ENCODE assay signal across 8 cellular contexts in the genomic region with DNA sequence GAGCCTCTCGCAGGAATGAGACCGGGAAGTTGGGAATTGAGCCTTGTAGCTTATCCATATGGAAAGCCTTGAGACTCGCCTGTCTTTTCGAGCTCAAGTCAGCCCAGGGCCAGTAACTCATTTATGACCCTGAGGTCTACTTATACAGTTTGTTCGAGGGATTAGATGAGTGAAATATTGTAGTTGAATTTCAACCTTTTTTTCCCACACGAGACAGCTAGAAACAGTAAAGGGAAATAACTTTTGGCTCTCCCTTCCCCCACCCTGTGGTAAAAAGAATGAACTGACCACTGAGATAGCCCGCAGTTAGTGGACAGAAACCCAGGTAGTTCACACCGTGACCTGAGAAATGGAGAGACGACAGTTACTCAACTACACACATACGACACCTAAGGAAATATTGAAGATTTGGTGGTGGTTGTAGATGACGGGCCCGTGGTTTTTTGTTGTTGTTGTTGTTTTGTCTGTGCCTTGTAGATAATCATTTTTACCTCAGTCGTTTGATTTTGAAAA. TPM values are rescaled to one million over a fixed set of nuclear protein-coding genes. Genes with fewer than 3 reads are reported as not detected.
DNase-seq lines count a peak whose midpoint lies in the region; ATAC-seq and TF ChIP-seq lines count a peak whose summit lies in the region.

No MANE protein-coding gene starts in this region.

- no peaks in the 10 kb centered on the region for H3K9me3 Mint-ChIP-seq in endothelial cell (ENCODE audit: unreplicated experiment)
- H3K9me3 Mint-ChIP-seq in neural crest cell: no peaks in the 10 kb centered on the region

- no peak for ATAC-seq in GM19023 (IDR thresholded peaks at IDR 0.05; ENCODE audit: unreplicated experiment)

- peaks cover 12% of the 10 kb centered on the region for H3K4me1 Mint-ChIP-seq in endothelial cell (ENCODE audit: unreplicated experiment)
- H3K4me1 Mint-ChIP-seq in neural crest cell: peaks cover 41% of the 10 kb centered on the region

- no peak for TF ChIP-seq CTCF in endothelial cell (IDR thresholded peaks at IDR 0.05; ENCODE audit: unreplicated experiment)
- peak; percentile 42 for TF ChIP-seq CTCF in neural crest cell (conservative IDR thresholded peaks at IDR 0.05)

- H3K36me3 Mint-ChIP-seq in endothelial cell (ENCODE audit: low read depth, unreplicated experiment) (peaks cover 8% of the 10 kb centered on the region), neural crest cell (ENCODE audit: low read depth) (peaks cover 14% of the 10 kb centered on the region)

- H3K27ac Mint-ChIP-seq in endothelial cell (ENCODE audit: unreplicated experiment): peak overlapping the region; percentile 58
- H3K27ac Mint-ChIP-seq in neural crest cell (ENCODE audit: unreplicated experiment): peak overlapping the region; percentile 91

- H3K9ac ChIP-seq in SK-N-MC (ENCODE audit: insufficient read length): peak overlapping the region; percentile 96

- H3K27me3 Mint-ChIP-seq in endothelial cell (ENCODE audit: unreplicated experiment) (peaks cover under 1% of the 10 kb centered on the region), neural crest cell (ENCODE audit: low read depth) (no peaks in the 10 kb centered on the region)

- no peak overlapping the region for H3K27ac ChIP-seq in SK-N-MC

- DNase-seq in activated T-cell treated with anti-CD3 and anti-CD28 coated beads for 4 hours (peak; percentile 10), SK-N-MC (ENCODE audit: low read depth, low spot score) (no peak), endothelial cell (ENCODE audit: low spot score) (no peak), neural crest cell (ENCODE audit: low read depth, low spot score) (no peak), NCI-H345 treated with DMSO at 0.1 percent for 48 hours (lab: John Stamatoyannopoulos, UW; ENCODE audit: unreplicated experiment) (no peak), NCI-H446 (lab: John Stamatoyannopoulos, UW) (no peak)
- no peak for DNase-seq in activated T-cell treated with anti-CD3 and anti-CD28 coated beads, Interleukin-2, amount 50 U/mL, for 48 hours

- no peaks in the 10 kb centered on the region for H3K9me3 ChIP-seq in SK-N-MC (ENCODE audit: low read depth, low read length)

- peak overlapping the region; percentile 84 for H3K4me3 ChIP-seq in SK-N-MC

- peaks cover 36% of the 10 kb centered on the region for H3K36me3 ChIP-seq in SK-N-MC (ENCODE audit: insufficient read depth, low read length)

- H3K4me3 Mint-ChIP-seq in endothelial cell (ENCODE audit: unreplicated experiment) (peak overlapping the region; percentile 92), neural crest cell (peak overlapping the region; percentile 89)

RNA-seq across cellular contexts. Expression of a gene that starts 0.8 kb away (rescaled TPM):
- total RNA-seq in endothelial cell (ENCODE audit: unreplicated experiment) (83.1 TPM), neural crest cell (118 and 128 TPM in 2 replicates)
